In the genomic region with DNA sequence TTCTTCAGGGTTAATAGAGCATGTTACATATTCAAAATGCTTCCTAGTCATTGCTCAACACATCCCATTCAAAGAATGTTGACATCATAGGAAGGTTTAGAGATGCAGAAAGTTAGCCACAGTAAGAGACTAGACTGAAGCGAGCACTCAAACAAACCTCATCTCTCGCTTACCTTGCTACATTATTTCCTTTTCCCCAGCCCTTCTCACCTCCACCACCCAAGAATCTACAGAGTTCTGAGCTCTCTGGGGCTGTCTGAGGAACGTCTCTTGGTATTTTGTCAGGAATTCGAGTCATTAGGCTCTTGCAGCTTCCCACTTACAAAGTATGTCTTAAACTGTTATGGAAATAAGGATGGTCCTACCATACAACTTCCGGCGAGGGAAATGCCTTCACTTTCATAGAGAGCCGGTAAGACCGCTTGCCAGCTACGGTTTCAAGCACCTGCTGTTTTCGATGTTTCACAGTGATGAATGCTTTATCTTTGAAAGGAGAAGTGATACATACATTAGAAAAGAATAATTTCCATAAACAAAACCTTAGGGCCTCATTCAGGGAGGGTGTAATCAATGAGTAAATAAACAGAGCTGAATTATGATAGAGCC, we compare ENCODE assay signal across 10 cellular contexts.
DNase-seq lines count a peak whose midpoint lies in the region; ATAC-seq and TF ChIP-seq lines count a peak whose summit lies in the region.
"Had no signal": no experiment of that assay in that cellular context is flagged by ENCODE, and none has a peak within 500 bp of the region (broad histone marks: within the 10 kb centered on the region; RNA-seq: fewer than 3 reads in every experiment).

No MANE protein-coding gene starts in this region.

- DNase-seq in fibroblast of villous mesenchyme (ENCODE audit: low read depth) (peak; percentile 51), DMS 273 treated with DMSO at 0.1 percent for 48 hours (lab: John Stamatoyannopoulos, UW) (no peak), DMS53 treated with DMSO at 0.1 percent for 48 hours (lab: John Stamatoyannopoulos, UW; ENCODE audit: unreplicated experiment) (no peak), C1 segment of cervical spinal cord (lab: John Stamatoyannopoulos, UW) (no peak), NCI-H2081 (lab: John Stamatoyannopoulos, UW) (no peak)
- DNase-seq: activated naive CD8-positive, alpha-beta T cell treated with anti-CD3 and anti-CD28 coated beads, Interleukin-2, amount 10 ng/mL, durations not matched to agents 7 days and 5 days; immature natural killer cell had no signal

- H3K4me3 ChIP-seq in fibroblast of villous mesenchyme (ENCODE audit: low read depth, low read length) = no peak overlapping the region

- ATAC-seq in GM18505 (IDR thresholded peaks at IDR 0.05; ENCODE audit: unreplicated experiment) (peak; percentile 89), GM21619 (IDR thresholded peaks at IDR 0.05; ENCODE audit: unreplicated experiment) (peak; percentile 92), HG03460 (IDR thresholded peaks at IDR 0.05; ENCODE audit: unreplicated experiment) (peak; percentile 96)

- no peak for TF ChIP-seq CTCF in fibroblast of villous mesenchyme (IDR thresholded peaks at IDR 0.05; ENCODE audit: insufficient read depth, low read depth, low read length)

- TF ChIP-seq POLR2A in GM18505 (IDR thresholded peaks at IDR 0.05; ENCODE audit: borderline replicate concordance, extremely low read depth, insufficient read depth, insufficient read length) = peak; percentile 15
